Comparison of ENCODE assay signal across 1 cellular context in the genomic region with DNA sequence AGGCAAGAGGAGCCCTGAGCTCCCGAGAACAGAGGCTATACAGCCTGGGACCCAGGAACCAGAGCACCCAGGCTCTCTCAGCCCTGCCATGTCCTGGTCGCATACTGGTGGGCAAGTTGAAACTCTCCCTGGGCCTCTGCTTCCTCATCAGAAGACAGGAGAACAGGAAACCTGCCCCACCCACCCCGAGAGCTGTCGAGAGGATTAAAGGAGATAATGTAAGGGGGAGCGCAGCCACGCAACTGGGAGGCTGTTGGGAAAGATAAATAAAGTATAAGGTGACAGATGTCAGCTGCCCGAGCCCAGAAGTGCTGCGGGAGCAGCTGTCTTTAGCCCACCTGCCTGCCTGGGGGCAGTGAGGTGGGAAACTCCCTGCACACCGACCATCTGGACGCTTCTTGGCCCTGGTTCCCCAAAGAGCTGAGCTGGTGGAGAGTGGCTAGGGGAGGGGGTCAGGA.
TF ChIP-seq lines count a peak whose summit lies in the region.

No MANE protein-coding gene starts in this region.

TF ChIP-seq in K562, 482 proteins besides CTCF, POLR2A, EP300 and RAD21 (continued from another document and continues in another):
- TF ChIP-seq, protein P1, sequence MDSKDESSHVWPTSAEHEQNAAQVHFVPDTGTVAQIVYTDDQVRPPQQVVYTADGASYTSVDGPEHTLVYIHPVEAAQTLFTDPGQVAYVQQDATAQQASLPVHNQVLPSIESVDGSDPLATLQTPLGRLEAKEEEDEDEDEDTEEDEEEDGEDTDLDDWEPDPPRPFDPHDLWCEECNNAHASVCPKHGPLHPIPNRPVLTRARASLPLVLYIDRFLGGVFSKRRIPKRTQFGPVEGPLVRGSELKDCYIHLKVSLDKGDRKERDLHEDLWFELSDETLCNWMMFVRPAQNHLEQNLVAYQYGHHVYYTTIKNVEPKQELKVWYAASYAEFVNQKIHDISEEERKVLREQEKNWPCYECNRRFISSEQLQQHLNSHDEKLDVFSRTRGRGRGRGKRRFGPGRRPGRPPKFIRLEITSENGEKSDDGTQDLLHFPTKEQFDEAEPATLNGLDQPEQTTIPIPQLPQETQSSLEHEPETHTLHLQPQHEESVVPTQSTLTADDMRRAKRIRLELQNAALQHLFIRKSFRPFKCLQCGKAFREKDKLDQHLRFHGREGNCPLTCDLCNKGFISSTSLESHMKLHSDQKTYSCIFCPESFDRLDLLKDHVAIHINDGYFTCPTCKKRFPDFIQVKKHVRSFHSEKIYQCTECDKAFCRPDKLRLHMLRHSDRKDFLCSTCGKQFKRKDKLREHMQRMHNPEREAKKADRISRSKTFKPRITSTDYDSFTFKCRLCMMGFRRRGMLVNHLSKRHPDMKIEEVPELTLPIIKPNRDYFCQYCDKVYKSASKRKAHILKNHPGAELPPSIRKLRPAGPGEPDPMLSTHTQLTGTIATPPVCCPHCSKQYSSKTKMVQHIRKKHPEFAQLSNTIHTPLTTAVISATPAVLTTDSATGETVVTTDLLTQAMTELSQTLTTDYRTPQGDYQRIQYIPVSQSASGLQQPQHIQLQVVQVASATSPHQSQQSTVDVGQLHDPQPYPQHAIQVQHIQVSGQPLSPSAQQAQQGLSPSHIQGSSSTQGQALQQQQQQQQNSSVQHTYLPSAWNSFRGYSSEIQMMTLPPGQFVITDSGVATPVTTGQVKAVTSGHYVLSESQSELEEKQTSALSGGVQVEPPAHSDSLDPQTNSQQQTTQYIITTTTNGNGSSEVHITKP (IDR thresholded peaks at IDR 0.05; ENCODE audit: partially characterized antibody): peak; percentile 11
- TF ChIP-seq ZNF316 (IDR thresholded peaks at IDR 0.05): no peak
- TF ChIP-seq, protein P2, sequence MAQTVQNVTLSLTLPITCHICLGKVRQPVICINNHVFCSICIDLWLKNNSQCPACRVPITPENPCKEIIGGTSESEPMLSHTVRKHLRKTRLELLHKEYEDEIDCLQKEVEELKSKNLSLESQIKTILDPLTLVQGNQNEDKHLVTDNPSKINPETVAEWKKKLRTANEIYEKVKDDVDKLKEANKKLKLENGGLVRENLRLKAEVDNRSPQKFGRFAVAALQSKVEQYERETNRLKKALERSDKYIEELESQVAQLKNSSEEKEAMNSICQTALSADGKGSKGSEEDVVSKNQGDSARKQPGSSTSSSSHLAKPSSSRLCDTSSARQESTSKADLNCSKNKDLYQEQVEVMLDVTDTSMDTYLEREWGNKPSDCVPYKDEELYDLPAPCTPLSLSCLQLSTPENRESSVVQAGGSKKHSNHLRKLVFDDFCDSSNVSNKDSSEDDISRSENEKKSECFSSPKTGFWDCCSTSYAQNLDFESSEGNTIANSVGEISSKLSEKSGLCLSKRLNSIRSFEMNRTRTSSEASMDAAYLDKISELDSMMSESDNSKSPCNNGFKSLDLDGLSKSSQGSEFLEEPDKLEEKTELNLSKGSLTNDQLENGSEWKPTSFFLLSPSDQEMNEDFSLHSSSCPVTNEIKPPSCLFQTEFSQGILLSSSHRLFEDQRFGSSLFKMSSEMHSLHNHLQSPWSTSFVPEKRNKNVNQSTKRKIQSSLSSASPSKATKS (CRISPR knock-in tag; IDR thresholded peaks at IDR 0.05): no peak
- TF ChIP-seq, protein P3, sequence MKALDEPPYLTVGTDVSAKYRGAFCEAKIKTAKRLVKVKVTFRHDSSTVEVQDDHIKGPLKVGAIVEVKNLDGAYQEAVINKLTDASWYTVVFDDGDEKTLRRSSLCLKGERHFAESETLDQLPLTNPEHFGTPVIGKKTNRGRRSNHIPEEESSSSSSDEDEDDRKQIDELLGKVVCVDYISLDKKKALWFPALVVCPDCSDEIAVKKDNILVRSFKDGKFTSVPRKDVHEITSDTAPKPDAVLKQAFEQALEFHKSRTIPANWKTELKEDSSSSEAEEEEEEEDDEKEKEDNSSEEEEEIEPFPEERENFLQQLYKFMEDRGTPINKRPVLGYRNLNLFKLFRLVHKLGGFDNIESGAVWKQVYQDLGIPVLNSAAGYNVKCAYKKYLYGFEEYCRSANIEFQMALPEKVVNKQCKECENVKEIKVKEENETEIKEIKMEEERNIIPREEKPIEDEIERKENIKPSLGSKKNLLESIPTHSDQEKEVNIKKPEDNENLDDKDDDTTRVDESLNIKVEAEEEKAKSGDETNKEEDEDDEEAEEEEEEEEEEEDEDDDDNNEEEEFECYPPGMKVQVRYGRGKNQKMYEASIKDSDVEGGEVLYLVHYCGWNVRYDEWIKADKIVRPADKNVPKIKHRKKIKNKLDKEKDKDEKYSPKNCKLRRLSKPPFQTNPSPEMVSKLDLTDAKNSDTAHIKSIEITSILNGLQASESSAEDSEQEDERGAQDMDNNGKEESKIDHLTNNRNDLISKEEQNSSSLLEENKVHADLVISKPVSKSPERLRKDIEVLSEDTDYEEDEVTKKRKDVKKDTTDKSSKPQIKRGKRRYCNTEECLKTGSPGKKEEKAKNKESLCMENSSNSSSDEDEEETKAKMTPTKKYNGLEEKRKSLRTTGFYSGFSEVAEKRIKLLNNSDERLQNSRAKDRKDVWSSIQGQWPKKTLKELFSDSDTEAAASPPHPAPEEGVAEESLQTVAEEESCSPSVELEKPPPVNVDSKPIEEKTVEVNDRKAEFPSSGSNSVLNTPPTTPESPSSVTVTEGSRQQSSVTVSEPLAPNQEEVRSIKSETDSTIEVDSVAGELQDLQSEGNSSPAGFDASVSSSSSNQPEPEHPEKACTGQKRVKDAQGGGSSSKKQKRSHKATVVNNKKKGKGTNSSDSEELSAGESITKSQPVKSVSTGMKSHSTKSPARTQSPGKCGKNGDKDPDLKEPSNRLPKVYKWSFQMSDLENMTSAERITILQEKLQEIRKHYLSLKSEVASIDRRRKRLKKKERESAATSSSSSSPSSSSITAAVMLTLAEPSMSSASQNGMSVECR (CRISPR knock-in tag; IDR thresholded peaks at IDR 0.05): peak; percentile 66; the same call in 1 of the 2 replicates
- TF ChIP-seq CC2D1A (IDR thresholded peaks at IDR 0.05): peak; percentile 37; the same call in 1 of the 2 replicates
- TF ChIP-seq TCF7L2 (IDR thresholded peaks at IDR 0.05; ENCODE audit: low read depth, low read length): no peak
- TF ChIP-seq ARID1B (IDR thresholded peaks at IDR 0.05): peak; percentile 92
- TF ChIP-seq, protein P4, sequence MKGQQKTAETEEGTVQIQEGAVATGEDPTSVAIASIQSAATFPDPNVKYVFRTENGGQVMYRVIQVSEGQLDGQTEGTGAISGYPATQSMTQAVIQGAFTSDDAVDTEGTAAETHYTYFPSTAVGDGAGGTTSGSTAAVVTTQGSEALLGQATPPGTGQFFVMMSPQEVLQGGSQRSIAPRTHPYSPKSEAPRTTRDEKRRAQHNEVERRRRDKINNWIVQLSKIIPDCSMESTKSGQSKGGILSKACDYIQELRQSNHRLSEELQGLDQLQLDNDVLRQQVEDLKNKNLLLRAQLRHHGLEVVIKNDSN (CRISPR knock-in tag; IDR thresholded peaks at IDR 0.05): 0 out of 2 replicates have a peak, but pooled peaks have one; percentile 7
- TF ChIP-seq ZNF644 (tag; IDR thresholded peaks at IDR 0.05; ENCODE audit: low read depth): no peak
- peak; percentile 65; the same call in 1 of the 2 replicates for TF ChIP-seq ZNF589 (CRISPR knock-in tag; IDR thresholded peaks at IDR 0.05; ENCODE audit: low read depth)
- TF ChIP-seq MEIS2 (IDR thresholded peaks at IDR 0.05; ENCODE audit: partially characterized antibody): peak; percentile 94
- TF ChIP-seq CBFB (CRISPR knock-in tag; IDR thresholded peaks at IDR 0.05): no peak
- no peak for TF ChIP-seq ZNF146 (CRISPR knock-in tag; IDR thresholded peaks at IDR 0.05; ENCODE audit: unreplicated experiment)
- TF ChIP-seq ETS2 (tag; IDR thresholded peaks at IDR 0.05; ENCODE audit: borderline replicate concordance, poor library complexity, severe bottlenecking): no peak
- no peak for TF ChIP-seq DDX20 (tag; IDR thresholded peaks at IDR 0.05; ENCODE audit: low read depth)
- TF ChIP-seq STAG1 (CRISPR knock-in tag; IDR thresholded peaks at IDR 0.05; ENCODE audit: borderline replicate concordance): no peak
- TF ChIP-seq, protein P5, sequence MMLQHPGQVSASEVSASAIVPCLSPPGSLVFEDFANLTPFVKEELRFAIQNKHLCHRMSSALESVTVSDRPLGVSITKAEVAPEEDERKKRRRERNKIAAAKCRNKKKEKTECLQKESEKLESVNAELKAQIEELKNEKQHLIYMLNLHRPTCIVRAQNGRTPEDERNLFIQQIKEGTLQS (IDR thresholded peaks at IDR 0.05): peak; percentile 30; the same call in 1 of the 2 replicates
- TF ChIP-seq, protein P5 (CRISPR knock-in tag; conservative IDR thresholded peaks at IDR 0.05): no peak
- no peak for TF ChIP-seq ZNF253 (CRISPR knock-in tag; conservative IDR thresholded peaks at IDR 0.05)
- peak; percentile 32; the same call in 1 of the 2 replicates for TF ChIP-seq MBD2 (IDR thresholded peaks at IDR 0.05; ENCODE audit: borderline replicate concordance, low read depth)
- TF ChIP-seq ZZZ3 (IDR thresholded peaks at IDR 0.05): no peak
- TF ChIP-seq TBL1XR1 (IDR thresholded peaks at IDR 0.05; ENCODE audit: low read length in 2 of 2): peak in 1 of 2 experiments; percentile 68; a peak in 1 of 4 replicates
- no peak for TF ChIP-seq HEY1 (CRISPR knock-in tag; IDR thresholded peaks at IDR 0.05; ENCODE audit: borderline replicate concordance)
- TF ChIP-seq L3MBTL2 (IDR thresholded peaks at IDR 0.05): peak; percentile 48; the same call in 1 of the 2 replicates
- peak; percentile 97 for TF ChIP-seq CBFA2T3 (IDR thresholded peaks at IDR 0.05)
- TF ChIP-seq ZBTB8A (IDR thresholded peaks at IDR 0.05; ENCODE audit: partially characterized antibody): no peak
- no peak for TF ChIP-seq ZNF24 (IDR thresholded peaks at IDR 0.05)
- TF ChIP-seq, protein P6, sequence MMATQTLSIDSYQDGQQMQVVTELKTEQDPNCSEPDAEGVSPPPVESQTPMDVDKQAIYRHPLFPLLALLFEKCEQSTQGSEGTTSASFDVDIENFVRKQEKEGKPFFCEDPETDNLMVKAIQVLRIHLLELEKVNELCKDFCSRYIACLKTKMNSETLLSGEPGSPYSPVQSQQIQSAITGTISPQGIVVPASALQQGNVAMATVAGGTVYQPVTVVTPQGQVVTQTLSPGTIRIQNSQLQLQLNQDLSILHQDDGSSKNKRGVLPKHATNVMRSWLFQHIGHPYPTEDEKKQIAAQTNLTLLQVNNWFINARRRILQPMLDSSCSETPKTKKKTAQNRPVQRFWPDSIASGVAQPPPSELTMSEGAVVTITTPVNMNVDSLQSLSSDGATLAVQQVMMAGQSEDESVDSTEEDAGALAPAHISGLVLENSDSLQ (IDR thresholded peaks at IDR 0.05): peak; percentile 91
- TF ChIP-seq ZNF696 (CRISPR knock-in tag; conservative IDR thresholded peaks at IDR 0.05): no peak
- TF ChIP-seq, protein P7, sequence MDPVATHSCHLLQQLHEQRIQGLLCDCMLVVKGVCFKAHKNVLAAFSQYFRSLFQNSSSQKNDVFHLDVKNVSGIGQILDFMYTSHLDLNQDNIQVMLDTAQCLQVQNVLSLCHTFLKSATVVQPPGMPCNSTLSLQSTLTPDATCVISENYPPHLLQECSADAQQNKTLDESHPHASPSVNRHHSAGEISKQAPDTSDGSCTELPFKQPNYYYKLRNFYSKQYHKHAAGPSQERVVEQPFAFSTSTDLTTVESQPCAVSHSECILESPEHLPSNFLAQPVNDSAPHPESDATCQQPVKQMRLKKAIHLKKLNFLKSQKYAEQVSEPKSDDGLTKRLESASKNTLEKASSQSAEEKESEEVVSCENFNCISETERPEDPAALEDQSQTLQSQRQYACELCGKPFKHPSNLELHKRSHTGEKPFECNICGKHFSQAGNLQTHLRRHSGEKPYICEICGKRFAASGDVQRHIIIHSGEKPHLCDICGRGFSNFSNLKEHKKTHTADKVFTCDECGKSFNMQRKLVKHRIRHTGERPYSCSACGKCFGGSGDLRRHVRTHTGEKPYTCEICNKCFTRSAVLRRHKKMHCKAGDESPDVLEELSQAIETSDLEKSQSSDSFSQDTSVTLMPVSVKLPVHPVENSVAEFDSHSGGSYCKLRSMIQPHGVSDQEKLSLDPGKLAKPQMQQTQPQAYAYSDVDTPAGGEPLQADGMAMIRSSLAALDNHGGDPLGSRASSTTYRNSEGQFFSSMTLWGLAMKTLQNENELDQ (CRISPR knock-in tag; IDR thresholded peaks at IDR 0.05; ENCODE audit: borderline replicate concordance): no peak
- TF ChIP-seq CREB1 (IDR thresholded peaks at IDR 0.05): no peak
- TF ChIP-seq CREB1 (CRISPR knock-in tag; IDR thresholded peaks at IDR 0.05): no peak
- TF ChIP-seq STAT5A (IDR thresholded peaks at IDR 0.05; ENCODE audit: borderline replicate concordance, low read length): peak; percentile 73
- TF ChIP-seq KAT2B (IDR thresholded peaks at IDR 0.05; ENCODE audit: low read depth, low read length): no peak
- TF ChIP-seq ZNF212 (CRISPR knock-in tag; IDR thresholded peaks at IDR 0.05): no peak
- no peak for TF ChIP-seq BRCA1 (IDR thresholded peaks at IDR 0.05)
- TF ChIP-seq BRCA1 (CRISPR knock-in tag; IDR thresholded peaks at IDR 0.05): no peak
- TF ChIP-seq, protein P8, sequence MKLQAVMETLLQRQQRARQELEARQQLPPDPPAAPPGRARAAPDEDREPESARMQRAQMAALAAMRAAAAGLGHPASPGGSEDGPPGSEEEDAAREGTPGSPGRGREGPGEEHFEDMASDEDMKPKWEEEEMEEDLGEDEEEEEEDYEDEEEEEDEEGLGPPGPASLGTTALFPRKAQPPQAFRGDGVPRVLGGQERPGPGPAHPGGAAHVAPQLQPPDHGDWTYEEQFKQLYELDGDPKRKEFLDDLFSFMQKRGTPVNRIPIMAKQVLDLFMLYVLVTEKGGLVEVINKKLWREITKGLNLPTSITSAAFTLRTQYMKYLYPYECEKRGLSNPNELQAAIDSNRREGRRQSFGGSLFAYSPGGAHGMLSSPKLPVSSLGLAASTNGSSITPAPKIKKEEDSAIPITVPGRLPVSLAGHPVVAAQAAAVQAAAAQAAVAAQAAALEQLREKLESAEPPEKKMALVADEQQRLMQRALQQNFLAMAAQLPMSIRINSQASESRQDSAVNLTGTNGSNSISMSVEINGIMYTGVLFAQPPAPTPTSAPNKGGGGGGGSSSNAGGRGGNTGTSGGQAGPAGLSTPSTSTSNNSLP (IDR thresholded peaks at IDR 0.05; ENCODE audit: borderline replicate concordance, low read depth, low read length): peak; percentile 15; the same call in 1 of the 2 replicates
- TF ChIP-seq TCFL5 (CRISPR knock-in tag; conservative IDR thresholded peaks at IDR 0.05): no peak
- no peak for TF ChIP-seq HDAC8 (tag; IDR thresholded peaks at IDR 0.05)
- TF ChIP-seq, protein P9, sequence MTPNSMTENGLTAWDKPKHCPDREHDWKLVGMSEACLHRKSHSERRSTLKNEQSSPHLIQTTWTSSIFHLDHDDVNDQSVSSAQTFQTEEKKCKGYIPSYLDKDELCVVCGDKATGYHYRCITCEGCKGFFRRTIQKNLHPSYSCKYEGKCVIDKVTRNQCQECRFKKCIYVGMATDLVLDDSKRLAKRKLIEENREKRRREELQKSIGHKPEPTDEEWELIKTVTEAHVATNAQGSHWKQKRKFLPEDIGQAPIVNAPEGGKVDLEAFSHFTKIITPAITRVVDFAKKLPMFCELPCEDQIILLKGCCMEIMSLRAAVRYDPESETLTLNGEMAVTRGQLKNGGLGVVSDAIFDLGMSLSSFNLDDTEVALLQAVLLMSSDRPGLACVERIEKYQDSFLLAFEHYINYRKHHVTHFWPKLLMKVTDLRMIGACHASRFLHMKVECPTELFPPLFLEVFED (CRISPR knock-in tag; conservative IDR thresholded peaks at IDR 0.05): no peak
- TF ChIP-seq ZNF507 (tag; conservative IDR thresholded peaks at IDR 0.05): no peak
- TF ChIP-seq ZC3H4 (CRISPR knock-in tag; IDR thresholded peaks at IDR 0.05; ENCODE audit: borderline replicate concordance): no peak
- TF ChIP-seq PML (IDR thresholded peaks at IDR 0.05; ENCODE audit: low read length): peak; percentile 67
- peak; percentile 53; the same call in 1 of the 2 replicates for TF ChIP-seq BCOR (IDR thresholded peaks at IDR 0.05)
- no peak for TF ChIP-seq MCM2 (IDR thresholded peaks at IDR 0.05; ENCODE audit: low read depth)
- peak; percentile 40 to 55; a peak in 3 of 4 replicates for TF ChIP-seq NRF1 (conservative IDR thresholded peaks at IDR 0.05 in 1 of 2, IDR thresholded peaks at IDR 0.05 in 1 of 2)
